8 cellular contexts compared by ENCODE assay signal in genomic region chr6:163415620-163416379, GRCh38. TPM values are rescaled to one million over a fixed set of nuclear protein-coding genes. Genes with fewer than 3 reads are reported as not detected.
DNase-seq lines count a peak whose midpoint lies in the region; ATAC-seq and TF ChIP-seq lines count a peak whose summit lies in the region.

No MANE protein-coding gene starts in this region.

- TF ChIP-seq CTCF in PC-3 (conservative IDR thresholded peaks at IDR 0.05; ENCODE audit: low read depth, low read length), result no peak
- TF ChIP-seq CTCF in heart left ventricle (IDR thresholded peaks at IDR 0.05), result no peak

- H3K4me1 Mint-ChIP-seq in activated naive CD8-positive, alpha-beta T cell (ENCODE audit: low read depth), result peaks cover 51% of the 10 kb centered on the region

- POLR2A ChIA-PET in PC-3 (lab: Charles Lee; ENCODE audit: unreplicated experiment), result no interaction called here

- H3K36me3 ChIP-seq in PC-3 (ENCODE audit: low read depth, low read length), result no peaks in the 10 kb centered on the region
- no peaks in the 10 kb centered on the region for H3K36me3 ChIP-seq in heart left ventricle
- no peaks in the 10 kb centered on the region for H3K36me3 ChIP-seq in rectal smooth muscle tissue (ENCODE audit: control insufficient read depth, insufficient read depth, low read length)

- intact Hi-C loops in PC-3 (cut with micrococcal nuclease), result loop anchor here (1.0 to 10.0 kb wide), 3 partner anchors 106 to 561 kb away; no protein-coding TSS in a partner anchor
- intact Hi-C loops in heart left ventricle (cut with DNase I), result loop anchor here in 9 of 10 donors (2.0 to 10.0 kb wide), 16 partner anchors 81 to 1512 kb away; partner anchors contain the start of genes PACRG (in 2 of the 9) and PRKN (in 2 of the 9)

- H3K9me3 ChIP-seq in PC-3 (ENCODE audit: low read length) (no peaks in the 10 kb centered on the region), heart left ventricle (no peaks in the 10 kb centered on the region)

- peak overlapping the region; percentile 91 for H3K9ac ChIP-seq in PC-3 (ENCODE audit: low read length)
- peak overlapping the region; percentile 39 for H3K9ac ChIP-seq in rectal smooth muscle tissue (ENCODE audit: low read length)

- CTCF ChIA-PET in PC-3 (lab: Charles Lee), result no interaction called here

- ATAC-seq in GM21529 (IDR thresholded peaks at IDR 0.05; ENCODE audit: unreplicated experiment) (peak; percentile 7), PC-3 (no peak), heart left ventricle (peak in 2 of 4 donors; percentile 27 to 32)

- peak overlapping the region; percentile 94 for H3K4me3 Mint-ChIP-seq in activated naive CD8-positive, alpha-beta T cell

- H3K9me2 ChIP-seq in PC-3 (replicated peaks; ENCODE audit: low read length), result no peaks in the 10 kb centered on the region

- H3K9me3 Mint-ChIP-seq in activated naive CD8-positive, alpha-beta T cell (ENCODE audit: low read depth), result no peaks in the 10 kb centered on the region

- H3K27me3 Mint-ChIP-seq in activated naive CD8-positive, alpha-beta T cell, result no peaks in the 10 kb centered on the region

- no peaks in the 10 kb centered on the region for H3F3A ChIP-seq in PC-3 (ENCODE audit: low read length, unreplicated experiment)

- H3K4me3 ChIP-seq in PC-3 (ENCODE audit: low read length) (peak overlapping the region; percentile 88), heart left ventricle (peak overlapping the region; percentile 49 to 97 (median 86)), rectal smooth muscle tissue (ENCODE audit: low read length) (peak overlapping the region; percentile 62)

- WGBS in heart left ventricle, 4 donors, result 0% methylated on average over 30 to 57 of the region's 57 CpGs

- DNase-seq in CD1c-positive myeloid dendritic cell (ENCODE audit: extremely low spot score), result peak; percentile 94
- peak; percentile 33 for DNase-seq in PC-3
- DNase-seq in heart left ventricle, result peak; percentile 51 to 79 (median 61)
- DNase-seq in NCI-H2029 (lab: John Stamatoyannopoulos, UW), result no peak
- DNase-seq in NCI-H1694 treated with DMSO at 0.1 percent for 48 hours (lab: John Stamatoyannopoulos, UW), result no peak

- BruUV-seq in PC-3 (replicated peaks; lab: Mats Ljungman, UMichigan), result no TSS peak

- peak overlapping the region; percentile 84 for H3K4me2 ChIP-seq in PC-3 (ENCODE audit: low read length)

- H3K27me3 ChIP-seq in PC-3 (ENCODE audit: low read length), result no peaks in the 10 kb centered on the region
- no peaks in the 10 kb centered on the region for H3K27me3 ChIP-seq in heart left ventricle
- peaks cover 2% of the 10 kb centered on the region for H3K27me3 ChIP-seq in rectal smooth muscle tissue (ENCODE audit: control insufficient read depth, insufficient read depth, low read length)

- H3K27ac ChIP-seq in PC-3 (ENCODE audit: low read length) (peak overlapping the region; percentile 58), heart left ventricle (peak overlapping the region; percentile 94 to 100 (median 99)), rectal smooth muscle tissue (ENCODE audit: low read depth, low read length) (peak overlapping the region; percentile 94)

- peak in 1 of 2 donors; percentile 27 for TF ChIP-seq POLR2A in heart left ventricle (IDR thresholded peaks at IDR 0.05)

- no peaks in the 10 kb centered on the region for H3K36me3 Mint-ChIP-seq in activated naive CD8-positive, alpha-beta T cell

- H3K4me1 ChIP-seq in PC-3 (ENCODE audit: insufficient read depth, low read length), result peaks cover 32% of the 10 kb centered on the region
- H3K4me1 ChIP-seq in heart left ventricle, result peaks cover 1 to 49% (median 16%) of the 10 kb centered on the region in 12 donors
- H3K4me1 ChIP-seq in rectal smooth muscle tissue (ENCODE audit: control insufficient read depth, insufficient read depth, low read length), result peaks cover 13% of the 10 kb centered on the region

- H3K27ac Mint-ChIP-seq in activated naive CD8-positive, alpha-beta T cell, result peak overlapping the region; percentile 92

- peaks cover 73% of the 10 kb centered on the region for H3K79me2 ChIP-seq in PC-3 (ENCODE audit: low read length)

- H4K20me1 ChIP-seq in PC-3 (ENCODE audit: low read length), result peaks cover 37% of the 10 kb centered on the region

- H2AFZ ChIP-seq in PC-3 (ENCODE audit: low read length), result peak overlapping the region; percentile 65; the same call in 1 of the 2 replicates

RNA-seq across cellular contexts. Expression of gene QKI, which starts 1.3 kb away (rescaled TPM):
- 64.3 and 87.7 TPM in 2 replicates for total RNA-seq in PC-3 (2014; rRNA removed)
- total RNA-seq in heart left ventricle, result 100 to 1,000 TPM; 367 to 607 (median 489) TPM
- 100 to 1,000 TPM in 1 of 2 donors, 10 to 100 TPM in 1; 80.2 to 250 TPM for polyA plus RNA-seq in heart left ventricle

Comparison
In these comparisons a context has a peak if more than half of its experiments do, and no peak if none do; other contexts are left out.
1. DNase-seq: peak in CD1c-positive myeloid dendritic cell (single experiment), PC-3 (single experiment) and heart left ventricle (5 of 5); none in NCI-H2029 (single experiment) and NCI-H1694 treated with DMSO at 0.1 percent for 48 hours (single experiment).
2. Peak in every context shown above with its lines, with median percentiles within 50 percentile points of each other: H3K27ac ChIP-seq and H3K4me3 ChIP-seq.